Comparison of ENCODE assay signal across 1 cellular context in genomic region chr9:114336157-114336556, GRCh38.
TF ChIP-seq lines count a peak whose summit lies in the region.

No MANE protein-coding gene starts in this region.

TF ChIP-seq in GM12878, 131 proteins besides CTCF, POLR2A, EP300 and RAD21:
- TF ChIP-seq POLR2AphosphoS5 (IDR thresholded peaks at IDR 0.05; ENCODE audit: low read length), result 0 out of 2 replicates have a peak, but pooled peaks have one; percentile 36
- TF ChIP-seq NBN (IDR thresholded peaks at IDR 0.05), result no peak
TF ChIP-seq in GM12878: peak in this region for 1.
